In the genomic region with DNA sequence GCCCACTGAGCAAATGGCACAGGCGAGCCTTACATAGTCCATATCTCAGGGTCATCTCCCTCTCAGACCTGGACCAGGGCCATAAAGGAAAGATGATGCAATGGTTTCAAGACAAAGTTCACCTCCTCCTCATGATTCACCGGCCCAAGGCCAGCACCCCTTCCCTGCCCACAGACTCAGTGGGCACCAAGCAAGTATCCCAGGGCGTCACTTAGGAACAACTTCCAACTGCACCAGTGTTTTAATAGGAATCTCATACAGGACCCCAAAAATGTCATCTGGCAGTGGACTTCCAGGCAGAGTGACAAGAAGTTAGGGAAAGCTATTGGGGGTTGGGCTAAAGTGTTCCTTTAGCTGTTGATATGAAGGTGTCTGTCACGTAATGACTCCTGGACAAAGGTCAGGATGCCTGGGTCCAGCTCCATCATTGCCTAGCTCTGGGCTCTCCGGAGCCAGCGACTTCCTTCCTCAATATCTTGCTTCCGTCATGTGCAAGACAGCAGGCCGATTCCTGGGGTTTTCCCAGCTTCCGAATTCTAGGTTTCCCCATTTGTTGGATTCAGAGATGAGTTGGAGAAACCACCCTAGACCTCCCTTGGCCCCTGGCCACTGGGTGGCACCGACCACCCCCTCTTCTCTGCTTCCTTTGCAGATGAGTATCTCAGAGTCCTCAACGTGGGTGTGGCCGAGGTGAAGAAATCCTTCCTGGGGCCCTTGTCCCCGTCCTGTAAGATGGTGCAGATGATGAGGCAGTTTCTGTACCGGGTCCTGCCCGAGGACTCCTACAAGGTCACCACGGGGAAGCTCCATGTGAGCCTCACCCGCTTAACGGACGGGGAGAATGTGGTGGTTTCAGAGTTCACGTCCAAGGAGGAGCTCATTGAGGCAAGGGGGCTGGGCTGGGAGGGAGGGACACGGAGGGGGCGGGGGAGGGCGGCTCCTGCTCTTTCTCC, we compare ENCODE assay signal across 14 cellular contexts.
DNase-seq lines count a peak whose midpoint lies in the region; ATAC-seq, FAIRE-seq and TF ChIP-seq lines count a peak whose summit lies in the region.
"Had no signal": no experiment of that assay in that cellular context is flagged by ENCODE, and none has a peak within 500 bp of the region (broad histone marks: within the 10 kb centered on the region; RNA-seq: fewer than 3 reads in every experiment).

No MANE protein-coding gene starts in this region.

- peak; percentile 4 for FAIRE-seq in HTR-8/SVneo (lab: Jason Lieb, UNC)
- FAIRE-seq: G401.6 had no signal

- no peak for ATAC-seq in GM18909 (IDR thresholded peaks at IDR 0.05; ENCODE audit: poor library complexity, unreplicated experiment)

- no peak for TF ChIP-seq CTCF in RWPE1 (conservative IDR thresholded peaks at IDR 0.05; ENCODE audit: low read depth)
- no peak for TF ChIP-seq CTCF in fibroblast of mammary gland (conservative IDR thresholded peaks at IDR 0.05; ENCODE audit: control insufficient read depth, insufficient read depth, low read depth, low read length)

- DNase-seq in HTR-8/SVneo (ENCODE audit: insufficient read length, low spot score): peak; percentile 30
- DNase-seq in RWPE1 (ENCODE audit: low spot score): peak; percentile 41
- DNase-seq in fibroblast of mammary gland (ENCODE audit: low read depth): peak; percentile 66
- peak; percentile 17 for DNase-seq in skeletal muscle cell (ENCODE audit: low read depth)
- DNase-seq in NCI-H82 (lab: John Stamatoyannopoulos, UW): no peak
- DNase-seq in NCI-H1436 treated with DMSO at 0.1 percent for 48 hours (lab: John Stamatoyannopoulos, UW): no peak
- no peak for DNase-seq in pons (ENCODE audit: low spot score)
- DNase-seq: activated effector memory CD4-positive, alpha-beta T cell treated with Interleukin-2 at 50 U/mL for 16 hours; NCI-H524; stimulated activated CD4-positive, alpha-beta T cell treated with anti-CD3 and anti-CD28 coated beads, Interleukin-4, amount 100 ng/mL, for 24 hours; substantia nigra; WERI-Rb-1 had no signal

- CTCF ChIA-PET in RWPE1 (lab: Yijun Ruan, JAX): interaction anchor here (0.6 to 1.9 kb wide), 5 partner anchors 11 to 445 kb away, joined by 3 to 8 read pairs (median 4); no protein-coding TSS in a partner anchor

- H3K27ac ChIP-seq in RWPE1: no peak overlapping the region
- H3K27ac ChIP-seq: WERI-Rb-1 had no signal

- POLR2A ChIA-PET in RWPE1 (lab: Yijun Ruan, JAX; ENCODE audit: low non-redundant PET): no interaction called here

- no peak overlapping the region for H3K4me3 ChIP-seq in fibroblast of mammary gland (ENCODE audit: control insufficient read depth, low read depth, low read length)
- no peak overlapping the region for H3K4me3 ChIP-seq in skeletal muscle cell (ENCODE audit: low read depth, low read length)

Comparison
In these comparisons a context has a peak if more than half of its experiments do, and no peak if none do; other contexts are left out.
1. DNase-seq: peak in HTR-8/SVneo (single experiment), RWPE1 (single experiment), fibroblast of mammary gland (single experiment) and skeletal muscle cell (single experiment); none in NCI-H82 (single experiment), NCI-H1436 treated with DMSO at 0.1 percent for 48 hours (single experiment) and pons (single experiment).